Comparison of ENCODE assay signal across 13 cellular contexts in genomic region chr13:76014618-76015315, GRCh38.
DNase-seq lines count a peak whose midpoint lies in the region; ATAC-seq and TF ChIP-seq lines count a peak whose summit lies in the region.
"Had no signal": no experiment of that assay in that cellular context is flagged by ENCODE, and none has a peak within 500 bp of the region (broad histone marks: within the 10 kb centered on the region; RNA-seq: fewer than 3 reads in every experiment).

No MANE protein-coding gene starts in this region.

- H3K23ac ChIP-seq in IMR-90 (ENCODE audit: low read depth, low read length): no peak overlapping the region

- H3K27me3 Mint-ChIP-seq in brain: no peaks in the 10 kb centered on the region
- H3K27me3 Mint-ChIP-seq in activated T-cell treated with anti-CD3 and anti-CD28 coated beads, Interleukin-2, amount 50 U/mL, for 24 hours: no peaks in the 10 kb centered on the region
- H3K27me3 Mint-ChIP-seq: activated naive CD8-positive, alpha-beta T cell had no signal

- H3K27me3 ChIP-seq in IMR-90 (ENCODE audit: control insufficient read depth, insufficient read depth, low read length) (no peaks in the 10 kb centered on the region), left ventricle myocardium inferior (ENCODE audit: low read depth) (no peaks in the 10 kb centered on the region), lower lobe of right lung (ENCODE audit: low read depth) (no peaks in the 10 kb centered on the region)

- H3K4me1 ChIP-seq in IMR-90 (ENCODE audit: control insufficient read depth, insufficient read depth, low read length) (peaks cover 8% of the 10 kb centered on the region), left ventricle myocardium inferior (peaks cover 27% of the 10 kb centered on the region), lower lobe of right lung (no peaks in the 10 kb centered on the region)

- H2BK5ac ChIP-seq in IMR-90 (ENCODE audit: low read depth, low read length, poor library complexity, severe bottlenecking): peak overlapping the region; percentile 22

- in situ Hi-C loops in IMR-90 (cut with MboI; ENCODE audit: low sequenced_read_pairs): loop anchor here (25.0 kb wide), 1 partner anchor 327 kb away; no protein-coding TSS in a partner anchor

- peak overlapping the region in 1 of 2 experiments; percentile 37; a peak in 1 of 4 replicates for H4K8ac ChIP-seq in IMR-90 (ENCODE audit: low read depth in 2 of 2, low read length in 2 of 2)

- peak overlapping the region; percentile 67 for H3K18ac ChIP-seq in IMR-90 (ENCODE audit: low read depth, low read length)

- no peaks in the 10 kb centered on the region for H3K36me3 ChIP-seq in IMR-90 (ENCODE audit: control insufficient read depth, insufficient read depth, low read length)
- H3K36me3 ChIP-seq in left ventricle myocardium inferior: no peaks in the 10 kb centered on the region
- no peaks in the 10 kb centered on the region for H3K36me3 ChIP-seq in lower lobe of right lung

- peaks cover 6% of the 10 kb centered on the region; the same call in 1 of the 2 replicates for H3K9me1 ChIP-seq in IMR-90 (ENCODE audit: insufficient read depth, low read length)

- intact Hi-C loops in IMR-90 (cut with micrococcal nuclease) (loop anchor here (5.0 kb wide), 1 partner anchor 132 kb away; no protein-coding TSS in a partner anchor), left ventricle myocardium inferior (cut with micrococcal nuclease) (loop anchor here (10.0 kb wide), 1 partner anchor 130 kb away; no protein-coding TSS in a partner anchor), lower lobe of right lung (cut with DNase I) (no loop called here)

- no TSS peak for BruUV-seq in IMR-90 (replicated peaks; lab: Mats Ljungman, UMichigan)

- no CpG with 5 or more reads among the region's 4 CpGs for WGBS in IMR-90 (ENCODE audit: extremely low coverage in 2 of 2, insufficient read length in 1 of 2), 2 experiments

- no peak overlapping the region for H2BK15ac ChIP-seq in IMR-90 (ENCODE audit: low read depth, low read length)

- TF ChIP-seq POLR2A in IMR-90 (IDR thresholded peaks at IDR 0.05; ENCODE audit: low read depth, low read length): no peak

- CTCF ChIA-PET in IMR-90 (lab: Yijun Ruan, JAX): no interaction called here

- no peak overlapping the region for H3K4me3 ChIP-seq in IMR-90 (ENCODE audit: insufficient read depth, low read depth, low read length)
- H3K4me3 ChIP-seq in left ventricle myocardium inferior: peak overlapping the region; percentile 17
- H3K4me3 ChIP-seq in skeletal muscle cell (ENCODE audit: low read depth, low read length): no peak overlapping the region
- no peak overlapping the region for H3K4me3 ChIP-seq in lower lobe of right lung
- H3K4me3 ChIP-seq: lung had no signal

- H3K4me3 Mint-ChIP-seq in brain: peak overlapping the region in 3 of 5 experiments; percentile 21 to 35 (median 28)
- H3K4me3 Mint-ChIP-seq in activated T-cell treated with anti-CD3 and anti-CD28 coated beads, Interleukin-2, amount 50 U/mL, for 24 hours: no peak overlapping the region
- H3K4me3 Mint-ChIP-seq: activated naive CD8-positive, alpha-beta T cell; stimulated activated effector memory CD8-positive, alpha-beta T cell treated with anti-CD3 and anti-CD28 coated beads, Interleukin-12 subunit alpha, Interleukin-12 subunit beta, amount 100 ng/mL, for 72 hours had no signal

- no peak for TF ChIP-seq CTCF in IMR-90 (conservative IDR thresholded peaks at IDR 0.05; ENCODE audit: low read depth, low read length)
- no peak for TF ChIP-seq CTCF in brain (conservative IDR thresholded peaks at IDR 0.05)
- TF ChIP-seq CTCF in left ventricle myocardium inferior (IDR thresholded peaks at IDR 0.05; ENCODE audit: borderline replicate concordance): no peak
- TF ChIP-seq CTCF in lower lobe of right lung (IDR thresholded peaks at IDR 0.05): no peak

- dilution Hi-C loops in IMR-90 (cut with HindIII; ENCODE audit: low sequenced_read_pairs, unreplicated experiment): no loop called here

- ATAC-seq in IMR-90 (ENCODE audit: low read depth) (peak; percentile 50), GM18520 (IDR thresholded peaks at IDR 0.05; ENCODE audit: unreplicated experiment) (no peak), lower lobe of right lung (no peak)
- ATAC-seq: stimulated activated effector memory CD8-positive, alpha-beta T cell treated with anti-CD3 and anti-CD28 coated beads, Interleukin-12 subunit alpha, Interleukin-12 subunit beta, amount 100 ng/mL, for 72 hours had no signal

- POLR2A ChIA-PET in IMR-90 (lab: Charles Lee; ENCODE audit: unreplicated experiment): no interaction called here

- peak overlapping the region; percentile 27 for H2AFZ ChIP-seq in IMR-90 (replicated peaks; ENCODE audit: low read length, poor library complexity)

- peak overlapping the region; percentile 13 for H3K4ac ChIP-seq in IMR-90 (ENCODE audit: low read depth, low read length)

- no peaks in the 10 kb centered on the region for H3K9me3 Mint-ChIP-seq in brain
- no peaks in the 10 kb centered on the region for H3K9me3 Mint-ChIP-seq in activated T-cell treated with anti-CD3 and anti-CD28 coated beads, Interleukin-2, amount 50 U/mL, for 24 hours
- H3K9me3 Mint-ChIP-seq: stimulated activated effector memory CD8-positive, alpha-beta T cell treated with anti-CD3 and anti-CD28 coated beads, Interleukin-12 subunit alpha, Interleukin-12 subunit beta, amount 100 ng/mL, for 72 hours had no signal

- H2AK9ac ChIP-seq in IMR-90 (replicated peaks; ENCODE audit: low read depth, low read length, poor library complexity): no peak overlapping the region

- peak overlapping the region; percentile 59 for H3K4me2 ChIP-seq in IMR-90 (ENCODE audit: low read depth, low read length)

- peak overlapping the region; percentile 53; the same call in 1 of the 2 replicates for H2BK20ac ChIP-seq in IMR-90 (ENCODE audit: low read depth, low read length)

- H4K20me1 ChIP-seq in IMR-90 (ENCODE audit: insufficient read depth, low read length): no peaks in the 10 kb centered on the region

- H4K5ac ChIP-seq in IMR-90 (ENCODE audit: low read depth, low read length): peak overlapping the region; percentile 46

- H3K4me1 Mint-ChIP-seq in brain: peaks cover 12% of the 10 kb centered on the region
- no peaks in the 10 kb centered on the region for H3K4me1 Mint-ChIP-seq in activated T-cell treated with anti-CD3 and anti-CD28 coated beads, Interleukin-2, amount 50 U/mL, for 24 hours (ENCODE audit: low read depth)
- H3K4me1 Mint-ChIP-seq: stimulated activated effector memory CD8-positive, alpha-beta T cell treated with anti-CD3 and anti-CD28 coated beads, Interleukin-12 subunit alpha, Interleukin-12 subunit beta, amount 100 ng/mL, for 72 hours had no signal

- no peaks in the 10 kb centered on the region for H3K79me1 ChIP-seq in IMR-90 (ENCODE audit: low read depth in 1 of 2, low read length in 2 of 2)

- H2BK120ac ChIP-seq in IMR-90 (ENCODE audit: low read depth, low read length): peak overlapping the region; percentile 43; the same call in 1 of the 2 replicates

- DNase-seq in IMR-90 (peak; percentile 80), left ventricle myocardium inferior (no peak), skeletal muscle cell (ENCODE audit: low read depth) (peak; percentile 24), middle frontal gyrus (ENCODE audit: extremely low spot score, low spot score) (no peak), lower lobe of right lung (no peak)
- no peak for DNase-seq in activated T-cell treated with anti-CD3 and anti-CD28 coated beads, Interleukin-2, amount 50 U/mL, for 24 hours
- DNase-seq: NCI-H446 treated with DMSO at 0.1 percent for 48 hours; stimulated activated CD4-positive, alpha-beta T cell treated with anti-CD3 and anti-CD28 coated beads, Interleukin-15, amount 100 ng/mL, for 24 hours had no signal

- no peaks in the 10 kb centered on the region for H3K36me3 Mint-ChIP-seq in brain
- no peaks in the 10 kb centered on the region for H3K36me3 Mint-ChIP-seq in activated T-cell treated with anti-CD3 and anti-CD28 coated beads, Interleukin-2, amount 50 U/mL, for 24 hours (ENCODE audit: low read depth)
- H3K36me3 Mint-ChIP-seq: activated naive CD8-positive, alpha-beta T cell; stimulated activated effector memory CD8-positive, alpha-beta T cell treated with anti-CD3 and anti-CD28 coated beads, Interleukin-12 subunit alpha, Interleukin-12 subunit beta, amount 100 ng/mL, for 72 hours had no signal

- H3K27ac ChIP-seq in IMR-90 (ENCODE audit: insufficient read depth, low read length): no peak overlapping the region
- peak overlapping the region; percentile 57 for H3K27ac ChIP-seq in left ventricle myocardium inferior (replicated peaks)
- no peak overlapping the region for H3K27ac ChIP-seq in lower lobe of right lung

- TF ChIP-seq RAD21 in IMR-90 (IDR thresholded peaks at IDR 0.05; ENCODE audit: low read length): no peak

- H3K9me3 ChIP-seq in IMR-90 (ENCODE audit: control insufficient read depth, insufficient read depth, low read length) (no peaks in the 10 kb centered on the region), left ventricle myocardium inferior (replicated peaks) (no peaks in the 10 kb centered on the region), lower lobe of right lung (no peaks in the 10 kb centered on the region)

- peak overlapping the region in 3 of 5 experiments; percentile 15 to 56 (median 46) for H3K27ac Mint-ChIP-seq in brain
- H3K27ac Mint-ChIP-seq in activated T-cell treated with anti-CD3 and anti-CD28 coated beads, Interleukin-2, amount 50 U/mL, for 24 hours: no peak overlapping the region
- H3K27ac Mint-ChIP-seq: activated naive CD8-positive, alpha-beta T cell; stimulated activated effector memory CD8-positive, alpha-beta T cell treated with anti-CD3 and anti-CD28 coated beads, Interleukin-12 subunit alpha, Interleukin-12 subunit beta, amount 100 ng/mL, for 72 hours had no signal

- H3K14ac ChIP-seq in IMR-90 (replicated peaks; ENCODE audit: low read depth, low read length): 0 out of 2 replicates have a peak overlapping the region, but pooled peaks have one; percentile 4

- H4K91ac ChIP-seq in IMR-90 (ENCODE audit: insufficient read depth, low read depth, low read length): no peak overlapping the region; the same call in 1 of the 2 replicates

- H3K56ac ChIP-seq in IMR-90 (ENCODE audit: extremely low read depth, insufficient read depth, low read length): no peak overlapping the region

- H2AK5ac ChIP-seq in IMR-90 (ENCODE audit: low read depth, low read length): no peak overlapping the region

- no peak overlapping the region for H3K9ac ChIP-seq in IMR-90 (ENCODE audit: low read depth, low read length)

TF ChIP-seq in IMR-90, 13 proteins besides CTCF, POLR2A, EP300 and RAD21 (continues in another document):
- no peak for TF ChIP-seq CEBPB (IDR thresholded peaks at IDR 0.05; ENCODE audit: low read depth, low read length)
- TF ChIP-seq MXI1 (IDR thresholded peaks at IDR 0.05; ENCODE audit: borderline replicate concordance, low read depth, low read length): no peak
- TF ChIP-seq, protein P1, sequence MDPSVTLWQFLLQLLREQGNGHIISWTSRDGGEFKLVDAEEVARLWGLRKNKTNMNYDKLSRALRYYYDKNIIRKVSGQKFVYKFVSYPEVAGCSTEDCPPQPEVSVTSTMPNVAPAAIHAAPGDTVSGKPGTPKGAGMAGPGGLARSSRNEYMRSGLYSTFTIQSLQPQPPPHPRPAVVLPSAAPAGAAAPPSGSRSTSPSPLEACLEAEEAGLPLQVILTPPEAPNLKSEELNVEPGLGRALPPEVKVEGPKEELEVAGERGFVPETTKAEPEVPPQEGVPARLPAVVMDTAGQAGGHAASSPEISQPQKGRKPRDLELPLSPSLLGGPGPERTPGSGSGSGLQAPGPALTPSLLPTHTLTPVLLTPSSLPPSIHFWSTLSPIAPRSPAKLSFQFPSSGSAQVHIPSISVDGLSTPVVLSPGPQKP (IDR thresholded peaks at IDR 0.05; ENCODE audit: borderline replicate concordance, low read depth, low read length): no peak

Comparison
In these comparisons a context has a peak if more than half of its experiments do, and no peak if none do; other contexts are left out.
1. DNase-seq: peak in IMR-90 (single experiment) and skeletal muscle cell (single experiment); none in left ventricle myocardium inferior (single experiment), activated T-cell treated with anti-CD3 and anti-CD28 coated beads, Interleukin-2, amount 50 U/mL, for 24 hours (single experiment), middle frontal gyrus (single experiment) and lower lobe of right lung (single experiment).